ENCODE assay signal across 15 cellular contexts in genomic region chr2:3512086-3512485, GRCh38.
"Had no signal": no experiment of that assay in that cellular context is flagged by ENCODE, and none has a peak within 500 bp of the region (broad histone marks: within the 10 kb centered on the region; RNA-seq: fewer than 3 reads in every experiment).

No MANE protein-coding gene starts in this region.

- DNase-seq: activated B cell treated with CpG ODN at 0.5 μM for 24 hours; activated CD4-positive, alpha-beta T cell treated with anti-CD3 and anti-CD28 coated beads, Interleukin-2, amount 10 ng/mL, durations not matched to agents 24 days and 14 days; activated CD8-positive, alpha-beta memory T cell treated with anti-CD3 and anti-CD28 coated beads, Interleukin-2, amount 50 U/mL, for 48 hours; activated gamma-delta T cell; activated T-cell treated with anti-CD3 and anti-CD28 coated beads, Interleukin-2, amount 50 U/mL, for 48 hours; cerebellar nuclear complex; effector CD8-positive, alpha-beta T cell; foreskin melanocyte; hypothalamus; lower lobe of right lung; SK-N-SH; stimulated activated naive B cell treated with anti-CD40 and anti-IgM and Interleukin-4, amounts not matched to agents 10 μg/mL and 1 μg/mL and 100 μg/mL, for 72 hours; upper lobe of right lung had no signal

- H3K4me3 ChIP-seq: breast epithelium, lower lobe of right lung, thoracic aorta, upper lobe of right lung had no signal
